Comparison of ENCODE assay signal across 11 cellular contexts in genomic region chr1:158037876-158038359, GRCh38. TPM values are rescaled to one million over a fixed set of nuclear protein-coding genes. Genes with fewer than 3 reads are reported as not detected.
DNase-seq lines count a peak whose midpoint lies in the region; ATAC-seq and TF ChIP-seq lines count a peak whose summit lies in the region.
"Had no signal": no experiment of that assay in that cellular context is flagged by ENCODE, and none has a peak within 500 bp of the region (broad histone marks: within the 10 kb centered on the region; RNA-seq: fewer than 3 reads in every experiment).

No MANE protein-coding gene starts in this region.

- DNase-seq in AG09319 (ENCODE audit: extremely low read depth, low read depth) = peak; percentile 39
- no peak for DNase-seq in chondrocyte (ENCODE audit: low spot score)
- no peak for DNase-seq in lung (ENCODE audit: low spot score)
- no peak for DNase-seq in HT-29 (ENCODE audit: low spot score)
- DNase-seq in DMS153 treated with DMSO at 0.1 percent for 48 hours (lab: John Stamatoyannopoulos, UW; ENCODE audit: unreplicated experiment) = no peak
- DNase-seq in COLO668 (lab: John Stamatoyannopoulos, UW; ENCODE audit: unreplicated experiment) = no peak
- DNase-seq: NCI-H510A; stimulated activated CD4-positive, alpha-beta T cell treated with anti-CD3 and anti-CD28 coated beads, Interleukin-15, amount 100 ng/mL, for 24 hours had no signal

- H3K4me1 ChIP-seq in HUES48 (ENCODE audit: control insufficient read depth, insufficient read depth, low read length) (peaks cover 21% of the 10 kb centered on the region), lung (ENCODE audit: control insufficient read depth in 2 of 2, insufficient read depth in 2 of 2, low read length in 2 of 2) (peaks cover 5 to 9% of the 10 kb centered on the region in 2 donors)

- peak; percentile 28 for ATAC-seq in lung (ENCODE audit: insufficient read depth, low FRiP score)
- ATAC-seq in HG02973 (IDR thresholded peaks at IDR 0.05; ENCODE audit: unreplicated experiment) = no peak

- H3K9me3 Mint-ChIP-seq in chondrocyte (ENCODE audit: low read depth) = no peaks in the 10 kb centered on the region
- H3K9me3 Mint-ChIP-seq: central memory CD8-positive, alpha-beta T cell had no signal

- H3K4me1 Mint-ChIP-seq in chondrocyte (ENCODE audit: low read depth) = peaks cover 72% of the 10 kb centered on the region
- H3K4me1 Mint-ChIP-seq: central memory CD8-positive, alpha-beta T cell had no signal

- TF ChIP-seq CTCF in AG09319 (IDR thresholded peaks at IDR 0.05; ENCODE audit: low read depth, low read length) (no peak), chondrocyte (IDR thresholded peaks at IDR 0.05) (no peak), lung (IDR thresholded peaks at IDR 0.05; ENCODE audit: control extremely low read depth, extremely low read depth) (no peak)

- WGBS in lung, 2 donors = 26 to 36% methylated on average over 9 of the region's 9 CpGs

- H3K9me3 ChIP-seq in HUES48 (ENCODE audit: control insufficient read depth, insufficient read depth, low read length) (no peaks in the 10 kb centered on the region), lung (ENCODE audit: control insufficient read depth in 2 of 2, insufficient read depth in 1 of 2, low read length in 1 of 2) (no peaks in the 10 kb centered on the region)

- H3K27ac ChIP-seq in HUES48 (ENCODE audit: low read depth, low read length) (peak overlapping the region; percentile 16), lung (ENCODE audit: low read depth in 1 of 2, low read length in 1 of 2) (peak overlapping the region in 1 of 2 donors; percentile 48)

- H3K4me3 Mint-ChIP-seq in chondrocyte (ENCODE audit: unreplicated experiment) = peak overlapping the region; percentile 17
- H3K4me3 Mint-ChIP-seq: central memory CD8-positive, alpha-beta T cell had no signal

- H3K27me3 ChIP-seq in HUES48 (ENCODE audit: control insufficient read depth, insufficient read depth, low read length) (no peaks in the 10 kb centered on the region), lung (ENCODE audit: control insufficient read depth, insufficient read depth) (no peaks in the 10 kb centered on the region)

- H3K27ac Mint-ChIP-seq in chondrocyte (ENCODE audit: unreplicated experiment) = peak overlapping the region; percentile 81

- no peak overlapping the region for H3K4me3 ChIP-seq in HUES48 (ENCODE audit: low read depth, low read length)
- H3K4me3 ChIP-seq in lung = no peak overlapping the region

- no peaks in the 10 kb centered on the region for H3K27me3 Mint-ChIP-seq in chondrocyte (ENCODE audit: low read depth)

- H3K36me3 ChIP-seq in HUES48 (ENCODE audit: control insufficient read depth, insufficient read depth, low read length) (no peaks in the 10 kb centered on the region), lung (ENCODE audit: control insufficient read depth in 2 of 2, insufficient read depth in 2 of 2, low read length in 2 of 2) (no peaks in the 10 kb centered on the region)

- peaks cover 6% of the 10 kb centered on the region for H3K36me3 Mint-ChIP-seq in chondrocyte (ENCODE audit: low read depth)

- no peak overlapping the region for H3K9ac ChIP-seq in HUES48 (ENCODE audit: low read depth, low read length)

RNA-seq across cellular contexts. Expression of gene KIRREL1, which starts 44.5 kb away (rescaled TPM):
- 159 to 166 TPM (median 165 TPM) in 3 replicates for total RNA-seq in chondrocyte
- total RNA-seq in lung = 10 to 100 TPM; 33.9 to 41.8 TPM
- polyA plus RNA-seq in lung = 10 to 100 TPM in 1 of 2 donors, 1 to 10 TPM in 1; 7.5 to 19.2 TPM
- 6.8 and 7.3 TPM in 2 replicates for total RNA-seq in HT-29 (2014; rRNA removed; shearing (Covaris generic))
